ENCODE assay signal across 9 cellular contexts in the genomic region with DNA sequence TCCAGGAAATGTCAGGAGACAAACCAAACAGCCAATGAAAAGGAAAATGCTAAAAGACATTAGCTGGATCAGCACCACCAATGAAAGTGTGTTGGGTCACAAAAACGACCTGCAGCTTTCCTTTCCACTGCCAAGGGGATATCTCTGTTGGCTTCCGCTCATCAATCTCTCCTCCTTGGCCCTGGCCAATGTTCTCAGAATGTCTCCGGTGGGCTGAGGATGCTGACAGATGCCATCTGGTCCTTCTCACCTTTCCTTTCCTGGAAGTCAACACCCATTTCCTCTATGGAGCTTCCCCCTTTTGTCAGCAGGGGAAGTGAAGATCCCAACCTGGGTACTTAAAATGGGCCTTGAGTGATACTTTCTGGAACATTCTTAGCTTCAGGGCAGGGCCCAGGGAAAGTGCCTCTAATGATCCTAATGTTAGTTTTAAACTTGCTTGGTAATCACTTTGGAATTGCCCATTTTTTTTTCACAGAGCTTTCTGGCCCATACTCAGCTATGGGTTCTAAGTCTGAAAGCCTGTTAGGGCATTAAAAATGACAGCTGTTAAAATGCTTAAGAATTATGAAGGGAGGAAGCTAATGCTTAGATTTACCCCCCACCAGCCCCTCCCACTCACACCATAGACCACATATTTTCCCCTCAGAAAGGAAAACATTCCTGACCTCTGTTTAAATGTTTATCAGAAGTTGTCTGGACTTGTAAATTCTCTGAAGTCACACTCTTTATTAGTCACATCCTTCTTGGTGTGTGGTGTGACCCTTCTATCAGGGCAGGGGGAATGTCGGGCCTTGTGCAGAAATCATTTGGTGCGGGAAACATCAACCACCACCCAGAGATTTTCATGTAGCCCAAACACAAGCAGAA. TPM values are rescaled to one million over a fixed set of nuclear protein-coding genes. Genes with fewer than 3 reads are reported as not detected.
DNase-seq lines count a peak whose midpoint lies in the region; ATAC-seq and TF ChIP-seq lines count a peak whose summit lies in the region.
"Had no signal": no experiment of that assay in that cellular context is flagged by ENCODE, and none has a peak within 500 bp of the region (broad histone marks: within the 10 kb centered on the region; RNA-seq: fewer than 3 reads in every experiment).

No MANE protein-coding gene starts in this region.

- peak overlapping the region; percentile 68 for H3K27ac ChIP-seq in caudate nucleus (ENCODE audit: low read depth, low read length)
- peak overlapping the region; percentile 58 for H3K27ac ChIP-seq in suprapubic skin

- peak; percentile 92 for DNase-seq in HS-27A (ENCODE audit: low read depth)
- DNase-seq in caudate nucleus (lab: John Stamatoyannopoulos, UW): no peak
- peak; percentile 72 for DNase-seq in left kidney (ENCODE audit: low read depth, low spot score)
- no peak for DNase-seq in suprapubic skin (ENCODE audit: low spot score in 2 of 2)
- no peak for DNase-seq in stimulated activated CD4-positive, alpha-beta T cell treated with anti-CD3 and anti-CD28 coated beads, Interleukin-12 subunit alpha, Interleukin-12 subunit beta, amount 100 ng/mL, for 4 hours
- no peak for DNase-seq in NCI-H510A treated with DMSO at 0.1 percent for 48 hours (lab: John Stamatoyannopoulos, UW)
- DNase-seq: NCI-H1048 had no signal

- no peak for TF ChIP-seq EP300 in suprapubic skin (IDR thresholded peaks at IDR 0.05)

- no peak for TF ChIP-seq CTCF in suprapubic skin (IDR thresholded peaks at IDR 0.05)

- ATAC-seq in GM21528 (IDR thresholded peaks at IDR 0.05; ENCODE audit: low FRiP score, unreplicated experiment): no peak
- ATAC-seq in GM18517 (IDR thresholded peaks at IDR 0.05; ENCODE audit: unreplicated experiment): no peak

- WGBS in suprapubic skin: 56% methylated on average over 5 of the region's 5 CpGs

- H3K9me3 ChIP-seq in suprapubic skin: no peaks in the 10 kb centered on the region

- H3K36me3 ChIP-seq in suprapubic skin: no peaks in the 10 kb centered on the region

- H3K27me3 ChIP-seq in suprapubic skin: no peaks in the 10 kb centered on the region

- H3K4me3 ChIP-seq in suprapubic skin: no peak overlapping the region

- TF ChIP-seq POLR2A in suprapubic skin (IDR thresholded peaks at IDR 0.05): no peak

- H3K4me1 ChIP-seq in suprapubic skin: peaks cover 48% of the 10 kb centered on the region

RNA-seq across cellular contexts. Expression of a gene that starts 29.2 kb away (rescaled TPM):
- total RNA-seq in suprapubic skin: 100 to 1,000 TPM in 3 of 4 donors, 10 to 100 TPM in 1; 85.3 to 152 (median 125) TPM

Comparison
In these comparisons a context has a peak if more than half of its experiments do, and no peak if none do; other contexts are left out.
1. DNase-seq: peak in HS-27A (single experiment) and left kidney (single experiment); none in caudate nucleus (0 of 61), suprapubic skin (0 of 2), stimulated activated CD4-positive, alpha-beta T cell treated with anti-CD3 and anti-CD28 coated beads, Interleukin-12 subunit alpha, Interleukin-12 subunit beta, amount 100 ng/mL, for 4 hours (single experiment) and NCI-H510A treated with DMSO at 0.1 percent for 48 hours (single experiment).